Comparison of ENCODE assay signal across 24 cellular contexts in genomic region chr16:19527161-19527560, GRCh38.
"Had no signal": no experiment of that assay in that cellular context is flagged by ENCODE, and none has a peak within 500 bp of the region (broad histone marks: within the 10 kb centered on the region; RNA-seq: fewer than 3 reads in every experiment).

No MANE protein-coding gene starts in this region.

- H3K9me3 ChIP-seq: heart right ventricle, left ventricle myocardium inferior, lower lobe of right lung, pancreas, stomach, suprapubic skin, tibial artery, upper lobe of left lung, uterus had no signal

- H3K4me3 ChIP-seq: heart right ventricle, left ventricle myocardium inferior, lower lobe of right lung, pancreas, stomach, suprapubic skin, tibial artery, upper lobe of left lung, uterus had no signal

- DNase-seq: effector CD4-positive, alpha-beta T cell; heart right ventricle; hypothalamus; islet precursor cell; left cardiac atrium; left ventricle myocardium inferior; lower lobe of right lung; occipital lobe; pancreas; right cardiac atrium; small intestine; stimulated activated CD4-positive, alpha-beta T cell treated with anti-CD3 and anti-CD28 coated beads, Interleukin-12 subunit alpha, Interleukin-12 subunit beta, amount 100 ng/mL, for 4 hours; stimulated activated naive CD4-positive, alpha-beta T cell; stomach; tibial artery; upper lobe of left lung; uterus had no signal

- H3K27ac Mint-ChIP-seq: dendritic cell treated with granulocyte-macrophage colony-stimulating factor and Interleukin-4, amounts not matched to agents 40 ng/mL and 50 ng/mL, for 4 days; memory B cell; mesothelial cell of epicardium; natural killer cell treated with Interleukin-12 subunit alpha and Interleukin-12 subunit beta and Interleukin-15 and Interleukin-18, amount 100 ng/mL, for 72 hours; progenitor cell of endocrine pancreas had no signal

- H3K27me3 Mint-ChIP-seq: dendritic cell treated with granulocyte-macrophage colony-stimulating factor and Interleukin-4, amounts not matched to agents 40 ng/mL and 50 ng/mL, for 4 days; memory B cell; natural killer cell treated with Interleukin-12 subunit alpha and Interleukin-12 subunit beta and Interleukin-15 and Interleukin-18, amount 100 ng/mL, for 72 hours; progenitor cell of endocrine pancreas had no signal

- H3K36me3 ChIP-seq: uterus had no signal

- H3K9me3 Mint-ChIP-seq: dendritic cell treated with granulocyte-macrophage colony-stimulating factor and Interleukin-4, amounts not matched to agents 40 ng/mL and 50 ng/mL, for 4 days; memory B cell; mesothelial cell of epicardium; natural killer cell treated with Interleukin-12 subunit alpha and Interleukin-12 subunit beta and Interleukin-15 and Interleukin-18, amount 100 ng/mL, for 72 hours had no signal

- H3K27me3 ChIP-seq: heart right ventricle, pancreas, stomach, suprapubic skin, tibial artery, upper lobe of left lung, uterus had no signal

- H3K27ac ChIP-seq: heart right ventricle, left ventricle myocardium inferior, lower lobe of right lung, pancreas, stomach, suprapubic skin, tibial artery, upper lobe of left lung, uterus had no signal

- ATAC-seq: esophagus mucosa; heart right ventricle; left cardiac atrium; lower lobe of right lung; natural killer cell treated with Interleukin-12 subunit alpha and Interleukin-12 subunit beta and Interleukin-15 and Interleukin-18, amount 100 ng/mL, for 72 hours; pancreas; right cardiac atrium had no signal

- H3K4me3 Mint-ChIP-seq: dendritic cell treated with granulocyte-macrophage colony-stimulating factor and Interleukin-4, amounts not matched to agents 40 ng/mL and 50 ng/mL, for 4 days; memory B cell; mesothelial cell of epicardium; natural killer cell treated with Interleukin-12 subunit alpha and Interleukin-12 subunit beta and Interleukin-15 and Interleukin-18, amount 100 ng/mL, for 72 hours had no signal
